1 cellular context compared by ENCODE assay signal in the genomic region with DNA sequence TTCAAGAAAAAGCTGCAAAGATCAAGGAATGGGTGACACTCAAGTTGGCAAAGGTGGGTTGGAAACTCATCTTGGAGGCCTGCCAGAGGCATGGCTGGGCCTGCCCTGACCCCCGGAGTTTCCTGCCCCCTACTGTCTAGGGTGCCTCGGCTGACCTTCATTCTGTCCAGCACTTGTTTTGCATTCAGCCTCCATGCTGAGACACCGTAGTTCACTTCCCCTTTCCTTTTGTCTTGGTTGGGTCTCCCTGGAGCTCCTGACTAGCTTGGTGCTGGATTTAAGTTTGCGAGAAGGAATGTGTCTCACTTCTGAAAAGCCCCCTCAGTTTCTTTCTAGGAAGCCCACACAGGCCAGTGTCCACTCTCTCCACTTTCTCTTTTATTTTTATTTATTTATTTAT.
TF ChIP-seq lines count a peak whose summit lies in the region.

No MANE protein-coding gene starts in this region.

TF ChIP-seq in K562, 482 proteins besides CTCF, POLR2A, EP300 and RAD21:
- TF ChIP-seq ZNF407 (IDR thresholded peaks at IDR 0.05; ENCODE audit: low read depth) (peak; percentile 41; the same call in 1 of the 2 replicates), SPI1 (IDR thresholded peaks at IDR 0.05; ENCODE audit: borderline replicate concordance, low read depth, low read length) (peak; percentile 91), NFIC (IDR thresholded peaks at IDR 0.05) (peak; percentile 31; the same call in 1 of the 2 replicates), UBTF (IDR thresholded peaks at IDR 0.05; ENCODE audit: borderline replicate concordance in 1 of 2, low read depth in 2 of 2, low read length in 2 of 2) (no peak)
